21 cellular contexts compared by ENCODE assay signal in the genomic region with DNA sequence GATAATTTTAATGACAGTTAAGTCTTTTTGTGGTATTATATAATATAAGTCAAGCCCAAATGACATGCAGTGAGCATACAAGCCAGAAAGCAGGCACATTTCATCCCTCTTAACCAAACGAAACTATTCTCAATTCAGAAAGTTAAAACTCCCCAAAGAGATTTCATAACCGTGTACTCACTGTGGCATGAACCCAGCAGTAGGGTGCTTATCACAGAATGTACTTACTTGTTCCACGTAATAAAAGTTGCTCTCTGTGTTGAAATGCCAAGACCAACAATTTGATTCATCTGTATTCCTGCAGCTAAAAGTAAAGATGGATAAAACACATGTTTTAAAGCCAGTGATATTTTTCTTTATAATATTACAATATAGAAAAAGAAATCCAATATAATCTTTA. TPM values are rescaled to one million over a fixed set of nuclear protein-coding genes. Genes with fewer than 3 reads are reported as not detected.
DNase-seq lines count a peak whose midpoint lies in the region; ATAC-seq and TF ChIP-seq lines count a peak whose summit lies in the region.
"Had no signal": no experiment of that assay in that cellular context is flagged by ENCODE, and none has a peak within 500 bp of the region (broad histone marks: within the 10 kb centered on the region; RNA-seq: fewer than 3 reads in every experiment).

No MANE protein-coding gene starts in this region.

- no peaks in the 10 kb centered on the region for H3K27me3 Mint-ChIP-seq in activated CD8-positive, alpha-beta memory T cell treated with anti-CD3 and anti-CD28 coated beads, Interleukin-2, amount 10 ng/mL, durations not matched to agents 7 days and 5 days
- H3K27me3 Mint-ChIP-seq: activated naive CD8-positive, alpha-beta T cell treated with anti-CD3 and anti-CD28 coated beads, Interleukin-2, amount 10 ng/mL, durations not matched to agents 7 days and 5 days; central memory CD8-positive, alpha-beta T cell; naive B cell; T-helper 17 cell had no signal

- peak; percentile 93 for DNase-seq in fibroblast of pulmonary artery (ENCODE audit: low read depth)
- DNase-seq in omental fat pad (ENCODE audit: low spot score) = no peak
- DNase-seq in transverse colon = no peak
- no peak for DNase-seq in activated CD8-positive, alpha-beta memory T cell treated with anti-CD3 and anti-CD28 coated beads, Interleukin-2, amount 10 ng/mL, durations not matched to agents 7 days and 5 days
- DNase-seq in stimulated activated CD4-positive, alpha-beta T cell treated with anti-CD3 and anti-CD28 coated beads, Interleukin-4, amount 100 ng/mL, for 24 hours = no peak
- DNase-seq: activated CD8-positive, alpha-beta memory T cell treated with anti-CD3 and anti-CD28 coated beads for 24 hours; activated naive CD8-positive, alpha-beta T cell treated with anti-CD3 and anti-CD28 coated beads, Interleukin-2, amount 10 ng/mL, durations not matched to agents 7 days and 5 days; DMS 273 treated with DMSO at 0.1 percent for 48 hours; effector CD8-positive, alpha-beta T cell; esophagus squamous epithelium; GF-D8; naive B cell; NCI-H1930; SHP77; stimulated activated naive CD4-positive, alpha-beta T cell treated with Interleukin-2 at 50 U/mL for 16 hours; T-helper 17 cell had no signal

- CTCF ChIA-PET in activated CD8-positive, alpha-beta memory T cell treated with anti-CD3 and anti-CD28 coated beads, Interleukin-2, amount 10 ng/mL, durations not matched to agents 7 days and 5 days (lab: Charles Lee) = interaction anchor here (1.7 kb wide), 1 partner anchor 67 kb away, joined by 4 read pairs; no protein-coding TSS in a partner anchor

- H3K27ac Mint-ChIP-seq in activated CD8-positive, alpha-beta memory T cell treated with anti-CD3 and anti-CD28 coated beads, Interleukin-2, amount 10 ng/mL, durations not matched to agents 7 days and 5 days = no peak overlapping the region
- H3K27ac Mint-ChIP-seq: activated naive CD8-positive, alpha-beta T cell treated with anti-CD3 and anti-CD28 coated beads, Interleukin-2, amount 10 ng/mL, durations not matched to agents 7 days and 5 days; activated T-helper 1 cell treated with anti-CD3 and anti-CD28 coated beads, Interleukin-12 subunit alpha, Interleukin-12 subunit beta, Interleukin-2, Interleukin-4 antibody, amounts not matched to agents 30 ng/mL and 10 ng/mL and 1 ng/mL, durations not matched to agents 14 hours and 24 hours and 36 hours; naive B cell; T-helper 17 cell had no signal

- no peaks in the 10 kb centered on the region for H3K4me1 Mint-ChIP-seq in activated CD8-positive, alpha-beta memory T cell treated with anti-CD3 and anti-CD28 coated beads, Interleukin-2, amount 10 ng/mL, durations not matched to agents 7 days and 5 days

- in situ Hi-C loops in transverse colon (cut with MboI; ENCODE audit: low pct_ligation_motif_present in 1 of 4, low pct_unique_long_range_greater_than_20kb in 1 of 4, low sequenced_read_pairs in 3 of 4) = no loop called here

- peaks cover 37% of the 10 kb centered on the region for H3K36me3 Mint-ChIP-seq in activated CD8-positive, alpha-beta memory T cell treated with anti-CD3 and anti-CD28 coated beads, Interleukin-2, amount 10 ng/mL, durations not matched to agents 7 days and 5 days

- H3K27me3 ChIP-seq in transverse colon = no peaks in the 10 kb centered on the region
- H3K27me3 ChIP-seq: BLaER1 treated with 17β-estradiol and CSF1 and Interleukin-3, amounts not matched to agents 10 nM and 100 nM; esophagus squamous epithelium had no signal

- H3K9me3 ChIP-seq in transverse colon = no peaks in the 10 kb centered on the region
- H3K9me3 ChIP-seq: esophagus squamous epithelium had no signal

- H3K4me3 ChIP-seq in fibroblast of pulmonary artery (replicated peaks; ENCODE audit: low read depth, low read length) (no peak overlapping the region), transverse colon (no peak overlapping the region)
- H3K4me3 ChIP-seq: BLaER1 treated with 17β-estradiol and CSF1 and Interleukin-3, amounts not matched to agents 10 nM and 100 nM; esophagus squamous epithelium had no signal

- intact Hi-C loops in transverse colon (cut with DNase I; ENCODE audit: low total_unique reads) = no loop called here

- TF ChIP-seq POLR2A in transverse colon (IDR thresholded peaks at IDR 0.05) = no peak

- H3K9me3 Mint-ChIP-seq in activated CD8-positive, alpha-beta memory T cell treated with anti-CD3 and anti-CD28 coated beads, Interleukin-2, amount 10 ng/mL, durations not matched to agents 7 days and 5 days (ENCODE audit: low read depth) = no peaks in the 10 kb centered on the region
- H3K9me3 Mint-ChIP-seq: activated T-helper 1 cell treated with anti-CD3 and anti-CD28 coated beads, Interleukin-12 subunit alpha, Interleukin-12 subunit beta, Interleukin-2, Interleukin-4 antibody, amounts not matched to agents 30 ng/mL and 10 ng/mL and 1 ng/mL, durations not matched to agents 14 hours and 24 hours and 36 hours; central memory CD8-positive, alpha-beta T cell had no signal

- peaks cover 0 to 19% (median 3%) of the 10 kb centered on the region in 4 donors for H3K36me3 ChIP-seq in transverse colon

- WGBS in transverse colon (ENCODE audit: low coverage in 1 of 2), 2 donors = 58 to 68% methylated on average over 3 of the region's 3 CpGs

- no peak overlapping the region for H3K4me3 Mint-ChIP-seq in activated CD8-positive, alpha-beta memory T cell treated with anti-CD3 and anti-CD28 coated beads, Interleukin-2, amount 10 ng/mL, durations not matched to agents 7 days and 5 days
- H3K4me3 Mint-ChIP-seq: activated naive CD8-positive, alpha-beta T cell treated with anti-CD3 and anti-CD28 coated beads, Interleukin-2, amount 10 ng/mL, durations not matched to agents 7 days and 5 days; activated T-helper 1 cell treated with anti-CD3 and anti-CD28 coated beads, Interleukin-12 subunit alpha, Interleukin-12 subunit beta, Interleukin-2, Interleukin-4 antibody, amounts not matched to agents 30 ng/mL and 10 ng/mL and 1 ng/mL, durations not matched to agents 14 hours and 24 hours and 36 hours; central memory CD8-positive, alpha-beta T cell; naive B cell; T-helper 17 cell had no signal

- peaks cover 18 to 60% (median 39%) of the 10 kb centered on the region in 4 donors for H3K4me1 ChIP-seq in transverse colon

- no peak for TF ChIP-seq CTCF in VCaP (conservative IDR thresholded peaks at IDR 0.05)
- TF ChIP-seq CTCF in fibroblast of pulmonary artery (IDR thresholded peaks at IDR 0.05; ENCODE audit: low read length, missing control alignments) = no peak
- TF ChIP-seq CTCF in omental fat pad (IDR thresholded peaks at IDR 0.05) = no peak
- no peak for TF ChIP-seq CTCF in transverse colon (IDR thresholded peaks at IDR 0.05)

- H3K27ac ChIP-seq in VCaP (peak overlapping the region; percentile 85), transverse colon (peak overlapping the region in 3 of 4 donors; percentile 61 to 75 (median 72))
- H3K27ac ChIP-seq: BLaER1 treated with 17β-estradiol and CSF1 and Interleukin-3, amounts not matched to agents 10 nM and 100 nM; esophagus squamous epithelium had no signal

- TF ChIP-seq EP300 in transverse colon (IDR thresholded peaks at IDR 0.05; ENCODE audit: low read depth) = peak; percentile 24

- ATAC-seq in omental fat pad (ENCODE audit: low FRiP score) (peak; percentile 74), GM21360 (IDR thresholded peaks at IDR 0.05; ENCODE audit: unreplicated experiment) (no peak)
- ATAC-seq in activated CD8-positive, alpha-beta memory T cell treated with anti-CD3 and anti-CD28 coated beads, Interleukin-2, amount 10 ng/mL, durations not matched to agents 7 days and 5 days = no peak
- ATAC-seq: T-helper 17 cell had no signal

RNA-seq across cellular contexts. Expression of gene GK5, which starts 12.1 kb away (rescaled TPM):
- total RNA-seq in omental fat pad (10 to 100 TPM; 18.7 to 30.0 (median 20.2) TPM), transverse colon (100 to 1,000 TPM in 1 of 4 donors, 10 to 100 TPM in 3; 37.4 to 140 (median 55.5) TPM)
- 10 to 100 TPM; 18.8 to 25.7 TPM for total RNA-seq in activated CD8-positive, alpha-beta memory T cell treated with anti-CD3 and anti-CD28 coated beads, Interleukin-2, amount 10 ng/mL, durations not matched to agents 7 days and 5 days
